Comparison of ENCODE assay signal across 15 cellular contexts in the genomic region with DNA sequence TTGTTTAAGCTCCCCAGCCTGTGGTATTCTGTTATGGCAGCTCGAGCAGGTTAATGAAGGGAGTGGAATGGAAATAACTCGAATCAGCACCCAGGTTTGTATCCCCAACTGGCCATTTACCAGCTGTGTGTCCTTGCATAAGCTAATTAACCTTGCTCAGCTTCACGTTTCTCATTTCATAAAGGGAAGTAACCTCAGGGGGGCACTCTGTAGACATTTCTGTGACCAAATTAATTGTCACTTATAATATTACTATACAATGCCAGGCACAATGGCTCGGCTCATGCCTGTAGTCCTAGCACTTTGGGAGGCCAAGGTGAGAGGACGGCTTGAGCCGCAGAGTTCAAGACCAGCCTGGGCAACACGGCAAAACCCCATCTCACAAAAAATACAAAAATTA. TPM values are rescaled to one million over a fixed set of nuclear protein-coding genes. Genes with fewer than 3 reads are reported as not detected.
DNase-seq lines count a peak whose midpoint lies in the region; ATAC-seq, FAIRE-seq and TF ChIP-seq lines count a peak whose summit lies in the region.
"Had no signal": no experiment of that assay in that cellular context is flagged by ENCODE, and none has a peak within 500 bp of the region (broad histone marks: within the 10 kb centered on the region; RNA-seq: fewer than 3 reads in every experiment).

No MANE protein-coding gene starts in this region.

- ATAC-seq in body of pancreas: no peak
- ATAC-seq: activated T-cell treated with anti-CD3 and anti-CD28 coated beads, Interleukin-2, amount 50 U/mL, for 4 hours had no signal

- no peaks in the 10 kb centered on the region for H3K79me2 ChIP-seq in OCI-LY1 (ENCODE audit: insufficient read depth, low read length)

- H4K20me1 ChIP-seq in OCI-LY1 (ENCODE audit: insufficient read depth, low read length): no peaks in the 10 kb centered on the region

- H3K4me1 ChIP-seq in OCI-LY1 (ENCODE audit: insufficient read depth, low read length, severe bottlenecking) (no peaks in the 10 kb centered on the region), body of pancreas (peaks cover 5% of the 10 kb centered on the region)
- H3K4me1 ChIP-seq: Peyer's patch had no signal

- TF ChIP-seq CTCF in OCI-LY1 (IDR thresholded peaks at IDR 0.05; ENCODE audit: low read length) (peak; percentile 58; the same call in 1 of the 2 replicates), nephron progenitor cell (IDR thresholded peaks at IDR 0.05) (no peak), body of pancreas (IDR thresholded peaks at IDR 0.05) (peak in 1 of 7 experiments; percentile 18)

- no peaks in the 10 kb centered on the region for H3F3A ChIP-seq in OCI-LY1 (ENCODE audit: insufficient read depth, low read length)

- whole genome bisulfite sequencing in body of pancreas, 2 donors: 40 to 43% methylated on average over 7 of the region's 7 CpGs

- H3K9me3 Mint-ChIP-seq in nephron progenitor cell: no peaks in the 10 kb centered on the region
- H3K9me3 Mint-ChIP-seq: activated T-cell treated with anti-CD3 and anti-CD28 coated beads, Interleukin-2, amount 50 U/mL, for 4 hours had no signal

- H3K4me3 ChIP-seq in OCI-LY1 (ENCODE audit: low read depth, low read length, poor library complexity, severe bottlenecking): no peak overlapping the region
- H3K4me3 ChIP-seq in body of pancreas: no peak overlapping the region
- H3K4me3 ChIP-seq: Peyer's patch had no signal

- no peaks in the 10 kb centered on the region for H3K9me2 ChIP-seq in OCI-LY1 (ENCODE audit: low read depth, low read length)

- peak overlapping the region; percentile 68 for H3K27ac Mint-ChIP-seq in nephron progenitor cell

- H3K9me3 ChIP-seq in OCI-LY1 (ENCODE audit: low read length) (no peaks in the 10 kb centered on the region), body of pancreas (no peaks in the 10 kb centered on the region)
- H3K9me3 ChIP-seq: Peyer's patch had no signal

- H3K36me3 Mint-ChIP-seq in nephron progenitor cell (ENCODE audit: low read depth): no peaks in the 10 kb centered on the region
- H3K36me3 Mint-ChIP-seq: brain had no signal

- DNase-seq in DMS 273 (lab: John Stamatoyannopoulos, UW; ENCODE audit: unreplicated experiment) (peak; percentile 27), DMS 273 treated with DMSO at 0.1 percent for 48 hours (lab: John Stamatoyannopoulos, UW) (no peak), Kasumi-1 (lab: John Stamatoyannopoulos, UW) (peak; percentile 13 to 30), nephron progenitor cell (no peak), NOMO-1 treated with DMSO at 0.1 percent for 48 hours (lab: John Stamatoyannopoulos, UW; ENCODE audit: unreplicated experiment) (no peak), body of pancreas (no peak), urothelium cell line (ENCODE audit: low spot score) (no peak)
- DNase-seq: activated T-cell treated with anti-CD3 and anti-CD28 coated beads, Interleukin-2, amount 50 U/mL, for 4 hours; erythroblast; H7; Peyer's patch had no signal

- peaks cover 7% of the 10 kb centered on the region; the same call in 1 of the 2 replicates for H3K36me3 ChIP-seq in OCI-LY1 (ENCODE audit: insufficient read depth, low read length)
- H3K36me3 ChIP-seq in body of pancreas (replicated peaks in 1 of 2; ENCODE audit: insufficient read depth in 1 of 2, low read depth in 2 of 2): no peaks in the 10 kb centered on the region
- H3K36me3 ChIP-seq: Peyer's patch had no signal

- H3K4me2 ChIP-seq in OCI-LY1 (ENCODE audit: low read length): no peak overlapping the region

- H2AFZ ChIP-seq in OCI-LY1 (ENCODE audit: low read length): no peak overlapping the region

- peaks cover 29% of the 10 kb centered on the region for H3K4me1 Mint-ChIP-seq in nephron progenitor cell
- H3K4me1 Mint-ChIP-seq: brain had no signal

- no peak for FAIRE-seq in urothelium cell line (lab: Jason Lieb, UNC)
- FAIRE-seq: TTC549 had no signal

- H3K27ac ChIP-seq in OCI-LY1 (ENCODE audit: low read depth, low read length, poor library complexity, severe bottlenecking): no peak overlapping the region
- H3K27ac ChIP-seq in body of pancreas: no peak overlapping the region
- H3K27ac ChIP-seq: 22Rv1, Peyer's patch had no signal

- TF ChIP-seq POLR2A in body of pancreas (IDR thresholded peaks at IDR 0.05): no peak

- H3K9ac ChIP-seq in OCI-LY1 (ENCODE audit: low read length): no peak overlapping the region

- H3K27me3 ChIP-seq in OCI-LY1 (ENCODE audit: insufficient read depth, low read length): no peaks in the 10 kb centered on the region
- no peaks in the 10 kb centered on the region for H3K27me3 ChIP-seq in body of pancreas
- H3K27me3 ChIP-seq: Peyer's patch had no signal

- intact Hi-C loops in body of pancreas (cut with DNase I): no loop called here

- H3K27me3 Mint-ChIP-seq in nephron progenitor cell (ENCODE audit: low read depth, poor library complexity): peaks cover 6% of the 10 kb centered on the region

- no peak overlapping the region for H3K4me3 Mint-ChIP-seq in nephron progenitor cell
- H3K4me3 Mint-ChIP-seq: activated T-cell treated with anti-CD3 and anti-CD28 coated beads, Interleukin-2, amount 50 U/mL, for 4 hours; brain had no signal

RNA-seq across cellular contexts. Expression of a gene that starts 13.8 kb away (rescaled TPM):
- total RNA-seq in body of pancreas: 1 to 10 TPM; 2.3 to 3.4 TPM

RNA-seq across cellular contexts. Expression of a gene that starts 46.4 kb away (rescaled TPM):
- 10 to 100 TPM; 22.1 to 28.7 TPM for total RNA-seq in body of pancreas

Comparison
In these comparisons a context has a peak if more than half of its experiments do, and no peak if none do; other contexts are left out.
1. DNase-seq: peak in DMS 273 (single experiment) and Kasumi-1 (2 of 2); none in DMS 273 treated with DMSO at 0.1 percent for 48 hours (single experiment), nephron progenitor cell (single experiment), NOMO-1 treated with DMSO at 0.1 percent for 48 hours (single experiment), body of pancreas (0 of 4) and urothelium cell line (single experiment).